8 cellular contexts compared by ENCODE assay signal in genomic region chr12:56221757-56222530, GRCh38. TPM values are rescaled to one million over a fixed set of nuclear protein-coding genes. Genes with fewer than 3 reads are reported as not detected.
DNase-seq lines count a peak whose midpoint lies in the region; ATAC-seq lines count a peak whose summit lies in the region.

TSS of gene RNF41 (minus strand) at chr12:56221922. CDS start at chr12:56214047, 7,875 bp downstream.

- no peaks in the 10 kb centered on the region for H3K9me3 ChIP-seq in BLaER1

- H3K4me2 ChIP-seq in BLaER1: peak within 1 kb of the TSS; percentile 97

- H3K4me3 Mint-ChIP-seq in activated CD4-positive, alpha-beta T cell treated with anti-CD3 and anti-CD28 coated beads, Interleukin-2, amount 10 ng/mL, durations not matched to agents 7 days and 5 days: peak within 1 kb of the TSS; percentile 90

- peak within 1 kb of the TSS; percentile 83 for H3K4me3 ChIP-seq in BLaER1

- peaks cover 24% of the 10 kb centered on the region; the same call in 1 of the 2 replicates for H4K20me1 ChIP-seq in BLaER1

- peaks cover 4% of the 10 kb centered on the region for H3K36me3 Mint-ChIP-seq in activated CD4-positive, alpha-beta T cell treated with anti-CD3 and anti-CD28 coated beads, Interleukin-2, amount 10 ng/mL, durations not matched to agents 7 days and 5 days (ENCODE audit: low read depth)

- peak within 1 kb of the TSS; percentile 92 for H3K27ac ChIP-seq in BLaER1

- POLR2A ChIA-PET in activated CD4-positive, alpha-beta T cell treated with anti-CD3 and anti-CD28 coated beads, Interleukin-2, amount 10 ng/mL, durations not matched to agents 7 days and 5 days (lab: Charles Lee): interaction anchor here (0.5 to 1.2 kb wide), 5 partner anchors 14 to 274 kb away, joined by 3 to 8 read pairs (median 4); no protein-coding TSS in a partner anchor

- H3K4me1 Mint-ChIP-seq in activated CD4-positive, alpha-beta T cell treated with anti-CD3 and anti-CD28 coated beads, Interleukin-2, amount 10 ng/mL, durations not matched to agents 7 days and 5 days: peaks cover 49% of the 10 kb centered on the region

- ATAC-seq in GM19328 (IDR thresholded peaks at IDR 0.05; ENCODE audit: unreplicated experiment) (peak; percentile 72), HG03520 (IDR thresholded peaks at IDR 0.05; ENCODE audit: unreplicated experiment) (peak; percentile 68)

- H3K36me3 ChIP-seq in BLaER1: peaks cover 24% of the 10 kb centered on the region

- H3K27me3 ChIP-seq in BLaER1: no peaks in the 10 kb centered on the region

- peaks cover 53% of the 10 kb centered on the region for H3K4me1 ChIP-seq in BLaER1

- H3K27ac Mint-ChIP-seq in activated CD4-positive, alpha-beta T cell treated with anti-CD3 and anti-CD28 coated beads, Interleukin-2, amount 10 ng/mL, durations not matched to agents 7 days and 5 days: peak within 1 kb of the TSS; percentile 93

- DNase-seq in NCI-H69 (lab: John Stamatoyannopoulos, UW) (peak; percentile 99), cortex of kidney (lab: John Stamatoyannopoulos, UW) (peak; percentile 53), left kidney (ENCODE audit: low read depth, low spot score) (peak; percentile 99)
- peak; percentile 95 for DNase-seq in activated CD4-positive, alpha-beta T cell treated with anti-CD3 and anti-CD28 coated beads, Interleukin-2, amount 10 ng/mL, durations not matched to agents 7 days and 5 days
- DNase-seq in stimulated activated CD4-positive, alpha-beta T cell treated with anti-CD3 and anti-CD28 coated beads, Interleukin-2, amount 100 ng/mL, for 24 hours: peak; percentile 91 to 94

- H3K9ac ChIP-seq in BLaER1: peak within 1 kb of the TSS; percentile 91

- H3K27me3 Mint-ChIP-seq in activated CD4-positive, alpha-beta T cell treated with anti-CD3 and anti-CD28 coated beads, Interleukin-2, amount 10 ng/mL, durations not matched to agents 7 days and 5 days: no peaks in the 10 kb centered on the region

- CTCF ChIA-PET in activated CD4-positive, alpha-beta T cell treated with anti-CD3 and anti-CD28 coated beads, Interleukin-2, amount 10 ng/mL, durations not matched to agents 7 days and 5 days (lab: Charles Lee): interaction anchor here (0.6 to 4.0 kb wide), 25 partner anchors 9 to 373 kb away, joined by 3 to 39 read pairs (median 4); partner anchors contain the start of genes ANKRD52, COQ10A, ESYT1 and SMARCC2

- no peaks in the 10 kb centered on the region for H3K9me3 Mint-ChIP-seq in activated CD4-positive, alpha-beta T cell treated with anti-CD3 and anti-CD28 coated beads, Interleukin-2, amount 10 ng/mL, durations not matched to agents 7 days and 5 days

RNA-seq across cellular contexts. Expression of gene RNF41, which starts in this region (rescaled TPM):
- 10 to 100 TPM; 30.1 to 31.6 TPM for total RNA-seq in activated CD4-positive, alpha-beta T cell treated with anti-CD3 and anti-CD28 coated beads, Interleukin-2, amount 10 ng/mL, durations not matched to agents 7 days and 5 days

Comparison
In these comparisons a context has a peak if more than half of its experiments do, and no peak if none do; other contexts are left out.
1. Peak in every context shown above with its lines: DNase-seq, ATAC-seq, H3K4me3 ChIP-seq and H3K27ac ChIP-seq.